5 cellular contexts compared by ENCODE assay signal in the genomic region with DNA sequence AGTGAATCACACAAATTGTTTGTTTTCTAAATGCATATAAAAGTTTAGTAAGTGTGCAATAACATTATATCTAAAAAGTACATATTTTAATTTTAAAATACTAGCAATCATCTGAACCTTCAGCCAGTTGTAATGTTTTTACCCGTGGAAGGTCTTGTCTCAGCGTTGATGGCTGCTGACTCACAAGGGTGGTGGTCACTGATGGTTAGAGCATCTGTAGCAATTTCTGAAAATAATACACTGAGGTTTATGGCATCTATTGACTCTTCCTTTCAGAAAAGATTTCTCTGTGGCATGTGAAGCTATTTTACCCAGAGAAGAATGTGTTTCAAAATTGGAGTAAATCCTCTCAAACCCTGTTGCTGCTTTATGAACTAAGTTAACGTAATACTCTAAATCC.
"Had no signal": no experiment of that assay in that cellular context is flagged by ENCODE, and none has a peak within 500 bp of the region (broad histone marks: within the 10 kb centered on the region; RNA-seq: fewer than 3 reads in every experiment).

No MANE protein-coding gene starts in this region.

- H3K27me3 Mint-ChIP-seq: IgD-negative memory B cell had no signal

- DNase-seq: IMR-90 had no signal

- H3K4me3 Mint-ChIP-seq: IgD-negative memory B cell had no signal

- H3K27ac ChIP-seq: HL-60 had no signal

- H3K4me1 Mint-ChIP-seq: IgD-negative memory B cell had no signal

- H3K4me3 ChIP-seq: K562 had no signal

- ATAC-seq: HepG2, K562 had no signal

- H3K36me3 Mint-ChIP-seq: IgD-negative memory B cell had no signal

- H3K27ac Mint-ChIP-seq: IgD-negative memory B cell had no signal
